In the genomic region with DNA sequence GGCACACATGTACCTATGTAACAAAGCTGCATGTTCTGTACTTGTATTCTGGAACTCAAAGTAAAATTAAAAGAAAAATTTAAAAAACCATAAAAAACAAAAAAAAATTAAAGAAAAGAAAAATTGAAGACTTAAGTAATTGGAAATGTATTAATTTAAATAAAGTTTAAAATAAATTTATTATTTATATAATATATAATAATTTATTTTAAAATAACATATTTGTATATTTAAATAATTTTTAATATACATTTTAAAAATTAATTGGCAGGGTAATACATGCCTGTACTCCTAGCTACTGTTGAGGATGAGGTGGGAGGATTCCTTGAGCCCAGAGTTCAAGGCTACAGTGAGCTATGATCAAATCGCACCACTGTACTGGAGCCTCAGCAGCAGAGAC, we compare ENCODE assay signal across 29 cellular contexts.
"Had no signal": no experiment of that assay in that cellular context is flagged by ENCODE, and none has a peak within 500 bp of the region (broad histone marks: within the 10 kb centered on the region; RNA-seq: fewer than 3 reads in every experiment).

No MANE protein-coding gene starts in this region.

- ATAC-seq: activated naive CD4-positive, alpha-beta T cell treated with anti-CD3 and anti-CD28 coated beads, Interleukin-2, amount 50 U/mL, for 72 hours; activated T-cell treated with anti-CD3 and anti-CD28 coated beads, Interleukin-2, amount 50 U/mL, for 72 hours; foreskin keratinocyte; gastroesophageal sphincter; heart right ventricle; T-helper 17 cell had no signal

- H3K27me3 Mint-ChIP-seq: activated CD4-positive, alpha-beta memory T cell treated with anti-CD3 and anti-CD28 coated beads, Interleukin-2, amount 10 ng/mL, durations not matched to agents 7 days and 5 days; activated CD4-positive, alpha-beta T cell treated with anti-CD3 and anti-CD28 coated beads, Interleukin-2, amount 10 ng/mL, durations not matched to agents 7 days and 5 days; activated naive CD4-positive, alpha-beta T cell treated with anti-CD3 and anti-CD28 coated beads, Interleukin-2, amount 10 ng/mL, durations not matched to agents 7 days and 5 days; activated naive CD8-positive, alpha-beta T cell treated with anti-CD3 and anti-CD28 coated beads, Interleukin-2, amount 10 ng/mL, durations not matched to agents 7 days and 5 days; activated T-cell treated with anti-CD3 and anti-CD28 coated beads, Interleukin-2, amount 50 U/mL, for 24 hours; brain; central memory CD8-positive, alpha-beta T cell; T-helper 17 cell had no signal

- H3K4me3 ChIP-seq: ascending aorta, breast epithelium, cardiac muscle cell, esophagus muscularis mucosa, gastroesophageal sphincter, heart right ventricle had no signal

- H3K4me3 Mint-ChIP-seq: activated CD4-positive, alpha-beta memory T cell treated with anti-CD3 and anti-CD28 coated beads, Interleukin-2, amount 10 ng/mL, durations not matched to agents 7 days and 5 days; activated CD4-positive, alpha-beta T cell treated with anti-CD3 and anti-CD28 coated beads, Interleukin-2, amount 10 ng/mL, durations not matched to agents 7 days and 5 days; activated naive CD4-positive, alpha-beta T cell treated with anti-CD3 and anti-CD28 coated beads, Interleukin-2, amount 10 ng/mL, durations not matched to agents 7 days and 5 days; activated naive CD8-positive, alpha-beta T cell treated with anti-CD3 and anti-CD28 coated beads, Interleukin-2, amount 10 ng/mL, durations not matched to agents 7 days and 5 days; activated T-cell treated with anti-CD3 and anti-CD28 coated beads, Interleukin-2, amount 50 U/mL, for 24 hours; activated T-cell treated with anti-CD3 and anti-CD28 coated beads, Interleukin-2, amount 50 U/mL, for 72 hours; brain; central memory CD8-positive, alpha-beta T cell; T-helper 17 cell; T-helper 2 cell treated with Interferon-gamma antibody and Interleukin-4, amounts not matched to agents 5 μg/mL and 100 μg/mL, for 36 hours had no signal

- H3K27ac Mint-ChIP-seq: activated CD4-positive, alpha-beta memory T cell treated with anti-CD3 and anti-CD28 coated beads, Interleukin-2, amount 10 ng/mL, durations not matched to agents 7 days and 5 days; activated CD4-positive, alpha-beta T cell treated with anti-CD3 and anti-CD28 coated beads, Interleukin-2, amount 10 ng/mL, durations not matched to agents 7 days and 5 days; activated naive CD4-positive, alpha-beta T cell treated with anti-CD3 and anti-CD28 coated beads, Interleukin-2, amount 10 ng/mL, durations not matched to agents 7 days and 5 days; activated naive CD4-positive, alpha-beta T cell treated with anti-CD3 and anti-CD28 coated beads, Interleukin-2, amount 50 U/mL, for 72 hours; activated naive CD8-positive, alpha-beta T cell treated with anti-CD3 and anti-CD28 coated beads, Interleukin-2, amount 10 ng/mL, durations not matched to agents 7 days and 5 days; activated T-cell treated with anti-CD3 and anti-CD28 coated beads, Interleukin-2, amount 50 U/mL, for 24 hours; activated T-cell treated with anti-CD3 and anti-CD28 coated beads, Interleukin-2, amount 50 U/mL, for 72 hours; T-helper 17 cell; T-helper 2 cell treated with Interferon-gamma antibody and Interleukin-4, amounts not matched to agents 5 μg/mL and 100 μg/mL, for 36 hours had no signal

- H3K4me1 Mint-ChIP-seq: activated CD4-positive, alpha-beta memory T cell treated with anti-CD3 and anti-CD28 coated beads, Interleukin-2, amount 10 ng/mL, durations not matched to agents 7 days and 5 days; activated CD4-positive, alpha-beta T cell treated with anti-CD3 and anti-CD28 coated beads, Interleukin-2, amount 10 ng/mL, durations not matched to agents 7 days and 5 days; activated naive CD4-positive, alpha-beta T cell treated with anti-CD3 and anti-CD28 coated beads, Interleukin-2, amount 10 ng/mL, durations not matched to agents 7 days and 5 days; activated naive CD8-positive, alpha-beta T cell treated with anti-CD3 and anti-CD28 coated beads, Interleukin-2, amount 10 ng/mL, durations not matched to agents 7 days and 5 days; brain; central memory CD8-positive, alpha-beta T cell; T-helper 17 cell had no signal

- DNase-seq: activated CD4-positive, alpha-beta memory T cell treated with anti-CD3 and anti-CD28 coated beads, Interleukin-2, amount 10 ng/mL, durations not matched to agents 7 days and 5 days; activated CD4-positive, alpha-beta T cell treated with anti-CD3 and anti-CD28 coated beads for 1 hour; activated CD4-positive, alpha-beta T cell treated with anti-CD3 and anti-CD28 coated beads for 4 hours; activated CD4-positive, alpha-beta T cell treated with anti-CD3 and anti-CD28 coated beads, Interleukin-2, amount 10 ng/mL, durations not matched to agents 7 days and 5 days; activated CD4-positive, alpha-beta T cell treated with anti-CD3 and anti-CD28 coated beads, Interleukin-2, amount 50 U/mL, for 4 hours; activated CD8-positive, alpha-beta memory T cell treated with anti-CD3 and anti-CD28 coated beads, Interleukin-2, amount 50 U/mL, for 48 hours; activated gamma-delta T cell; activated naive CD4-positive, alpha-beta T cell; activated naive CD4-positive, alpha-beta T cell treated with anti-CD3 and anti-CD28 coated beads, Interleukin-2, amount 10 ng/mL, durations not matched to agents 7 days and 5 days; activated naive CD8-positive, alpha-beta T cell treated with anti-CD3 and anti-CD28 coated beads, Interleukin-2, amount 10 ng/mL, durations not matched to agents 7 days and 5 days; activated T-cell treated with anti-CD3 and anti-CD28 coated beads for 4 hours; activated T-cell treated with anti-CD3 and anti-CD28 coated beads, Interleukin-2, amount 50 U/mL, for 24 hours; activated T-cell treated with anti-CD3 and anti-CD28 coated beads, Interleukin-2, amount 50 U/mL, for 72 hours; effector CD8-positive, alpha-beta T cell; erythroblast; foreskin keratinocyte; heart right ventricle; T-helper 1 cell; T-helper 17 cell; T1000 had no signal

- H3K4me1 ChIP-seq: ascending aorta, breast epithelium, esophagus muscularis mucosa, foreskin keratinocyte, gastroesophageal sphincter, heart right ventricle had no signal

- H3K27ac ChIP-seq: ascending aorta, breast epithelium, cardiac muscle cell, esophagus muscularis mucosa, foreskin keratinocyte, gastroesophageal sphincter, heart right ventricle had no signal

- H3K36me3 Mint-ChIP-seq: activated naive CD4-positive, alpha-beta T cell treated with anti-CD3 and anti-CD28 coated beads, Interleukin-2, amount 10 ng/mL, durations not matched to agents 7 days and 5 days; activated naive CD8-positive, alpha-beta T cell treated with anti-CD3 and anti-CD28 coated beads, Interleukin-2, amount 10 ng/mL, durations not matched to agents 7 days and 5 days had no signal

- H3K36me3 ChIP-seq: ascending aorta, breast epithelium, cardiac muscle cell, esophagus muscularis mucosa, gastroesophageal sphincter, heart right ventricle had no signal
